In the genomic region with DNA sequence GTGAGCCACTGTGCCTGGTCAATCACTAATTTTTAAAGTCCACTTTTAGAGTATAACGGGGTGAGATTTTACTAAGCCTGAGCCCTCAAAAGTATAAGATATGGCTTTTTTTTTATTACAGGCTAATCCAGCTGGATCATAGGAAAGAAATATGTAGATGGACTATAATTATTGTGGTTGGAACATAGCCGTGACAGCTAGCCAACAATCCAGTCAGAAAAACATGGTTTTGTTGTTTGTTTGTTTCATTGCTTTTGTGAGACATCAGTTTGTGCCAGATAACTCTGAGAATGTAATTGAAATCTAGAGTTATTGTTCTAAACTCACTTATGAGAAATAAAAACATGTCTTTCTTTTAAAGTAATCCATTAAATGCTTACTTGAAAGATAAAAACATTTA, we compare ENCODE assay signal across 35 cellular contexts.
"Had no signal": no experiment of that assay in that cellular context is flagged by ENCODE, and none has a peak within 500 bp of the region (broad histone marks: within the 10 kb centered on the region; RNA-seq: fewer than 3 reads in every experiment).

No MANE protein-coding gene starts in this region.

- H3K4me2 ChIP-seq: KMS-11 had no signal

- H3K9ac ChIP-seq: KMS-11 had no signal

- H3K36me3 ChIP-seq: MG63 had no signal

- H3K27ac ChIP-seq: KMS-11 had no signal

- DNase-seq: Karpas-422, Kasumi-1, KBM-7, KG1, MG63, MM.1S, MV-4-11, NCI-H1048, NCI-H1092, NCI-H1092 treated with DMSO at 0.1 percent for 48 hours, NCI-H1105, NCI-H1105 treated with DMSO at 0.1 percent for 48 hours, NCI-H1417, NCI-H1417 treated with DMSO at 0.1 percent for 48 hours, NCI-H1436, NCI-H1436 treated with DMSO at 0.1 percent for 48 hours, NCI-H146, NCI-H1694, NCI-H1694 treated with DMSO at 0.1 percent for 48 hours, NCI-H187, NCI-H187 treated with DMSO at 0.1 percent for 48 hours, NCI-H1930, NCI-H2029, NCI-H2029 treated with DMSO at 0.1 percent for 48 hours, NCI-H2081, NCI-H2081 treated with DMSO at 0.1 percent for 48 hours, NCI-H2107, NCI-H2171, NCI-H2171 treated with DMSO at 0.1 percent for 48 hours, NCI-H2227 treated with DMSO at 0.1 percent for 48 hours, NCI-H226, NCI-H446, NCI-H446 treated with DMSO at 0.1 percent for 48 hours, NCI-H510A had no signal

- H3K9me3 ChIP-seq: MG63 had no signal

- H3K4me3 ChIP-seq: MG63 had no signal
